ENCODE assay signal across 26 cellular contexts in the genomic region with DNA sequence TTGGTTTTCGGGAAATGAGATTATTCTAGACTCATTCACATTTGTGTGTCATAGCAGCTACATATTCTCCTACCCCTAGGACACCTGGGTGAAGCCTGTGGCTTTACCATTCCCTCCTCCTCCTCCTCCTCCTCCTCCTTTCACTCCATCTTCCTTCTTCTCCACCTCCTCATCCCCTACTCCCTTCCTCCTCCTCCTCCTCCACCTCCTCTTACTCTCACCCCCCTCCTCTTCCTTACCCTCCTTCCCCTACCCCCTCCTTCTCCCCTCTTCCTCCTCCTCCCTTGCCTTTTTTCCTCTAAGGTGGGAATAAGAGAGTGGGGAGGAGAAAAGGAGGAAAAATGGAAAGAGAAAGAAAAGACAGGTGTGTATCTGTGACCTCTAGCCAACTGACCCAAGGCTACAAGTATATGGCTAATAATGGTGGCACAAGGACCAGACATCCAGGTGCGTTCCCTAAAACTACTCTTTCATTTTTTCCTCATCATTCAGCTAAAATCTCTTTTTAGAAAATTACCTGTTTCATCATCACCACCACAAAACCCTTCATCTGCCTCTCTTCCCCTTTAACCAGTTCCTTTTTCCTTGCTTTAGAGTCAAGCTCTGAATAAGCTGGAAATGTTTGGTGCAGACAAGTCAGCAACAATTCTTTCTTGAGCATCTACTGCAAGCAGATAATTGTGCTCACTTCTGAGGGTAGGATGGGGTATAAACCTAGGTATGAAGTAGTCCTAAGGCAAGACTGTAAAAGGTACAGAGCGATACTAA.
DNase-seq lines count a peak whose midpoint lies in the region; ATAC-seq and TF ChIP-seq lines count a peak whose summit lies in the region.
"Had no signal": no experiment of that assay in that cellular context is flagged by ENCODE, and none has a peak within 500 bp of the region (broad histone marks: within the 10 kb centered on the region; RNA-seq: fewer than 3 reads in every experiment).

No MANE protein-coding gene starts in this region.

- no peaks in the 10 kb centered on the region for H3K9me3 Mint-ChIP-seq in naive thymus-derived CD8-positive, alpha-beta T cell
- H3K9me3 Mint-ChIP-seq: mesothelial cell of epicardium had no signal

- peaks cover 0 to 33% (median 12%) of the 10 kb centered on the region in 3 donors for H3K36me3 Mint-ChIP-seq in naive thymus-derived CD8-positive, alpha-beta T cell

- H3K9me3 ChIP-seq in HEK293 (ENCODE audit: control insufficient read depth, insufficient read depth, low read depth, low read length): no peaks in the 10 kb centered on the region
- H3K9me3 ChIP-seq: gastrocnemius medialis had no signal

- TF ChIP-seq CTCF in HEK293 (tag by site-specific recombination; IDR thresholded peaks at IDR 0.05): no peak

- no peaks in the 10 kb centered on the region for H3K27me3 Mint-ChIP-seq in naive thymus-derived CD8-positive, alpha-beta T cell
- H3K27me3 Mint-ChIP-seq: type B pancreatic cell had no signal

- no peak overlapping the region for H3K27ac ChIP-seq in HEK293 (ENCODE audit: extremely low read depth, low read depth, low read length)
- H3K27ac ChIP-seq: 22Rv1, cardiac muscle cell had no signal

- H3K4me1 ChIP-seq in HEK293 (ENCODE audit: control insufficient read depth, insufficient read depth, low read length): no peaks in the 10 kb centered on the region

- CTCF ChIA-PET in HEK293 (lab: Yijun Ruan, JAX): no interaction called here

- POLR2A ChIA-PET in HEK293 (lab: Yijun Ruan, JAX): no interaction called here
- POLR2A ChIA-PET in naive thymus-derived CD8-positive, alpha-beta T cell (lab: Charles Lee): interaction anchor here (0.8 kb wide), 1 partner anchor 10 kb away, joined by 4 read pairs; no protein-coding TSS in a partner anchor

- peak; percentile 63 for DNase-seq in SIG-M5 treated with dmso at 0.1 percent for 504 hours (lab: John Stamatoyannopoulos, UW; ENCODE audit: unreplicated experiment)
- no peak for DNase-seq in SIG-M5 (lab: John Stamatoyannopoulos, UW)
- DNase-seq in SKM-1 (lab: John Stamatoyannopoulos, UW; ENCODE audit: unreplicated experiment): peak; percentile 22
- no peak for DNase-seq in naive thymus-derived CD8-positive, alpha-beta T cell
- no peak for DNase-seq in hippocampal formation (lab: John Stamatoyannopoulos, UW)
- no peak for DNase-seq in NCI-H524 (lab: John Stamatoyannopoulos, UW)
- DNase-seq: activated CD4-positive, alpha-beta T cell treated with anti-CD3 and anti-CD28 coated beads, Interleukin-2, amount 50 U/mL, for 1 hour; activated effector memory CD4-positive, alpha-beta T cell treated with Interleukin-2 at 50 U/mL for 16 hours; anterior cingulate cortex; cortex of kidney; DMS53; gastrocnemius medialis; left ventricle myocardium superior; MM.1S; NCI-H2171; NCI-H526 treated with DMSO at 0.1 percent for 48 hours; stimulated activated CD4-positive, alpha-beta T cell treated with anti-CD3 and anti-CD28 coated beads, Interleukin-15, amount 100 ng/mL, for 24 hours; T-helper 9 cell had no signal

- no peak overlapping the region for H3K4me3 Mint-ChIP-seq in naive thymus-derived CD8-positive, alpha-beta T cell
- H3K4me3 Mint-ChIP-seq: mesothelial cell of epicardium, type B pancreatic cell had no signal

- H3K4me1 Mint-ChIP-seq in naive thymus-derived CD8-positive, alpha-beta T cell: peaks cover 33 to 76% (median 60%) of the 10 kb centered on the region in 4 donors

- ATAC-seq in naive thymus-derived CD8-positive, alpha-beta T cell: no peak
- no peak for ATAC-seq in HG03565 (IDR thresholded peaks at IDR 0.05; ENCODE audit: unreplicated experiment)
- ATAC-seq: gastrocnemius medialis, K562, left ventricle myocardium superior, sciatic nerve had no signal

- no peaks in the 10 kb centered on the region for H3K36me3 ChIP-seq in HEK293 (ENCODE audit: control insufficient read depth in 2 of 2, insufficient read depth in 1 of 2, low read length in 2 of 2)
- H3K36me3 ChIP-seq: cardiac muscle cell, gastrocnemius medialis had no signal

- peak overlapping the region in 7 of 10 donors; percentile 2 to 66 (median 21) for H3K27ac Mint-ChIP-seq in naive thymus-derived CD8-positive, alpha-beta T cell
- H3K27ac Mint-ChIP-seq: mesothelial cell of epicardium had no signal

- no peak overlapping the region for H3K4me3 ChIP-seq in HEK293 (ENCODE audit: low read depth, low read length)
- H3K4me3 ChIP-seq: cardiac muscle cell, gastrocnemius medialis, K562 had no signal

TF ChIP-seq in HEK293, 187 proteins besides CTCF, POLR2A, EP300 and RAD21:
- TF ChIP-seq EGR2 (tag by site-specific recombination; IDR thresholded peaks at IDR 0.05; ENCODE audit: low read depth) (peak; percentile 90), ZNF561 (tag by site-specific recombination; IDR thresholded peaks at IDR 0.05; ENCODE audit: borderline replicate concordance) (no peak), ZFHX2 (tag by site-specific recombination; conservative IDR thresholded peaks at IDR 0.05) (peak; percentile 65)
- TF ChIP-seq, protein P1, sequence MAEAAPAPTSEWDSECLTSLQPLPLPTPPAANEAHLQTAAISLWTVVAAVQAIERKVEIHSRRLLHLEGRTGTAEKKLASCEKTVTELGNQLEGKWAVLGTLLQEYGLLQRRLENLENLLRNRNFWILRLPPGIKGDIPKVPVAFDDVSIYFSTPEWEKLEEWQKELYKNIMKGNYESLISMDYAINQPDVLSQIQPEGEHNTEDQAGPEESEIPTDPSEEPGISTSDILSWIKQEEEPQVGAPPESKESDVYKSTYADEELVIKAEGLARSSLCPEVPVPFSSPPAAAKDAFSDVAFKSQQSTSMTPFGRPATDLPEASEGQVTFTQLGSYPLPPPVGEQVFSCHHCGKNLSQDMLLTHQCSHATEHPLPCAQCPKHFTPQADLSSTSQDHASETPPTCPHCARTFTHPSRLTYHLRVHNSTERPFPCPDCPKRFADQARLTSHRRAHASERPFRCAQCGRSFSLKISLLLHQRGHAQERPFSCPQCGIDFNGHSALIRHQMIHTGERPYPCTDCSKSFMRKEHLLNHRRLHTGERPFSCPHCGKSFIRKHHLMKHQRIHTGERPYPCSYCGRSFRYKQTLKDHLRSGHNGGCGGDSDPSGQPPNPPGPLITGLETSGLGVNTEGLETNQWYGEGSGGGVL (tag by site-specific recombination; IDR thresholded peaks at IDR 0.05): peak; percentile 47

Comparison
In these comparisons a context has a peak if more than half of its experiments do, and no peak if none do; other contexts are left out.
1. DNase-seq: peak in SIG-M5 treated with dmso at 0.1 percent for 504 hours (single experiment) and SKM-1 (single experiment); none in SIG-M5 (single experiment), naive thymus-derived CD8-positive, alpha-beta T cell (0 of 10), hippocampal formation (0 of 2) and NCI-H524 (0 of 2).